In the genomic region with DNA sequence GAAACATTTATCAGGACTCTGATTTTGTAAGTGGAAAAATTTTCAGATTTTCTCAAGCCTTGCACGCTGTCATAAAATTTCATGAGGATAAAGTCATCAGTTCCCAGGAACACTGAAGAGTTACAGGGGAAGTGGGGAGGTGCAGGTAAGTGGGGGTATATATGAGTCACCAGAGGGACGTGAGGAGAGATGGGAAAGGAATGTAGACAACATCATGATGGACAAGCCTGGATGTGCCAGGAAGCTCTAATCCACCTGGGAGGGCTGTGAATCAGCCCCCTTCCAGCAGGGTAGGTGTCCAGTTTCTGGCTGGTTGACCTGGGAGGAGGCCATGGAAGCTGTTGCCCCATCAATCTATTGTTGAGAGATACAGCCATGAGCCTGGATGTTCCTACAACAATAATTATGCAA, we compare ENCODE assay signal across 16 cellular contexts.
A peak's percentile ranks its signal among the peaks of the same experiment; 100 is the strongest.
DNase-seq lines count a peak whose midpoint lies in the region; ATAC-seq and TF ChIP-seq lines count a peak whose summit lies in the region.
"Had no signal": no experiment of that assay in that cellular context is flagged by ENCODE, and none has a peak within 500 bp of the region (broad histone marks: within the 10 kb centered on the region; RNA-seq: fewer than 3 reads in every experiment).

No MANE protein-coding gene starts in this region.

- no peaks in the 10 kb centered on the region for H3K9me3 ChIP-seq in body of pancreas
- no peaks in the 10 kb centered on the region for H3K9me3 ChIP-seq in psoas muscle
- H3K9me3 ChIP-seq: adrenal gland had no signal

- no peaks in the 10 kb centered on the region for H3K36me3 Mint-ChIP-seq in stimulated activated memory B cell treated with anti-CD40 and anti-IgM and Interleukin-4, amounts not matched to agents 10 μg/mL and 1 μg/mL and 100 μg/mL, for 72 hours
- H3K36me3 Mint-ChIP-seq in activated T-helper 17 cell treated with anti-CD3 and anti-CD28 coated beads, Interleukin-2, amount 50 U/mL, for 72 hours (ENCODE audit: low read depth): no peaks in the 10 kb centered on the region

- H3K4me1 Mint-ChIP-seq in stimulated activated memory B cell treated with anti-CD40 and anti-IgM and Interleukin-4, amounts not matched to agents 10 μg/mL and 1 μg/mL and 100 μg/mL, for 72 hours: no peaks in the 10 kb centered on the region
- no peaks in the 10 kb centered on the region for H3K4me1 Mint-ChIP-seq in activated T-helper 17 cell treated with anti-CD3 and anti-CD28 coated beads, Interleukin-2, amount 50 U/mL, for 72 hours
- H3K4me1 Mint-ChIP-seq: activated CD4-positive, alpha-beta T cell treated with anti-CD3 and anti-CD28 coated beads, Interleukin-2, amount 10 ng/mL, durations not matched to agents 7 days and 5 days had no signal

- no peak overlapping the region for H3K27ac Mint-ChIP-seq in stimulated activated memory B cell treated with anti-CD40 and anti-IgM and Interleukin-4, amounts not matched to agents 10 μg/mL and 1 μg/mL and 100 μg/mL, for 72 hours
- H3K27ac Mint-ChIP-seq in activated T-helper 17 cell treated with anti-CD3 and anti-CD28 coated beads, Interleukin-2, amount 50 U/mL, for 72 hours: no peak overlapping the region
- H3K27ac Mint-ChIP-seq: activated CD4-positive, alpha-beta T cell treated with anti-CD3 and anti-CD28 coated beads, Interleukin-2, amount 10 ng/mL, durations not matched to agents 7 days and 5 days; dendritic cell treated with granulocyte-macrophage colony-stimulating factor and Interleukin-4, amounts not matched to agents 40 ng/mL and 50 ng/mL, for 4 days; T-helper 2 cell treated with Interferon-gamma antibody and Interleukin-4, amounts not matched to agents 5 μg/mL and 100 μg/mL, for 36 hours had no signal

- intact Hi-C loops in body of pancreas (cut with DNase I) (no loop called here), psoas muscle (cut with DNase I) (no loop called here)

- H3K36me3 ChIP-seq in body of pancreas (replicated peaks in 1 of 2; ENCODE audit: insufficient read depth in 1 of 2, low read depth in 2 of 2) (no peaks in the 10 kb centered on the region), psoas muscle (ENCODE audit: insufficient read depth in 1 of 2, low read depth in 1 of 2) (no peaks in the 10 kb centered on the region)
- H3K36me3 ChIP-seq: adrenal gland had no signal

- H3K4me1 ChIP-seq in body of pancreas: no peaks in the 10 kb centered on the region
- no peaks in the 10 kb centered on the region for H3K4me1 ChIP-seq in psoas muscle
- H3K4me1 ChIP-seq: adrenal gland had no signal

- H3K27me3 ChIP-seq in body of pancreas (no peaks in the 10 kb centered on the region), psoas muscle (ENCODE audit: insufficient read depth in 3 of 3, low read length in 2 of 3) (no peaks in the 10 kb centered on the region)
- H3K27me3 ChIP-seq: adrenal gland had no signal

- no peak for TF ChIP-seq POLR2A in body of pancreas (IDR thresholded peaks at IDR 0.05)

- H3K4me3 Mint-ChIP-seq in stimulated activated memory B cell treated with anti-CD40 and anti-IgM and Interleukin-4, amounts not matched to agents 10 μg/mL and 1 μg/mL and 100 μg/mL, for 72 hours: no peak overlapping the region
- H3K4me3 Mint-ChIP-seq in activated T-helper 17 cell treated with anti-CD3 and anti-CD28 coated beads, Interleukin-2, amount 50 U/mL, for 72 hours: no peak overlapping the region
- H3K4me3 Mint-ChIP-seq: activated CD4-positive, alpha-beta T cell treated with anti-CD3 and anti-CD28 coated beads, Interleukin-2, amount 10 ng/mL, durations not matched to agents 7 days and 5 days; dendritic cell treated with granulocyte-macrophage colony-stimulating factor and Interleukin-4, amounts not matched to agents 40 ng/mL and 50 ng/mL, for 4 days; T-helper 2 cell treated with Interferon-gamma antibody and Interleukin-4, amounts not matched to agents 5 μg/mL and 100 μg/mL, for 36 hours had no signal

- ATAC-seq in body of pancreas: peak; percentile 30
- ATAC-seq in stimulated activated memory B cell treated with anti-CD40 and anti-IgM and Interleukin-4, amounts not matched to agents 10 μg/mL and 1 μg/mL and 100 μg/mL, for 72 hours: no peak
- ATAC-seq in activated T-helper 17 cell treated with anti-CD3 and anti-CD28 coated beads, Interleukin-2, amount 50 U/mL, for 72 hours (replicated peaks): no peak
- no peak for ATAC-seq in activated CD4-positive, CD25-positive, alpha-beta regulatory T cell treated with anti-CD3 and anti-CD28 coated beads, Interleukin-2, amount 50 U/mL, for 24 hours
- no peak for ATAC-seq in psoas muscle
- ATAC-seq: Right ventricle myocardium inferior had no signal

- DNase-seq in AG10803 (ENCODE audit: low read depth) (peak; percentile 88), LHCN-M2 (ENCODE audit: low read depth) (peak; percentile 42), body of pancreas (no peak), kidney tubule cell (ENCODE audit: low spot score) (peak; percentile 100), psoas muscle (no peak)
- DNase-seq: activated CD4-positive, alpha-beta T cell treated with anti-CD3 and anti-CD28 coated beads, Interleukin-2, amount 10 ng/mL, durations not matched to agents 7 days and 5 days; adrenal gland; AML-193; NCI-H2029; NCI-H774 had no signal

- H3K27ac ChIP-seq in body of pancreas (no peak overlapping the region), psoas muscle (no peak overlapping the region)
- H3K27ac ChIP-seq: adrenal gland had no signal

- H3K27me3 Mint-ChIP-seq in stimulated activated memory B cell treated with anti-CD40 and anti-IgM and Interleukin-4, amounts not matched to agents 10 μg/mL and 1 μg/mL and 100 μg/mL, for 72 hours: no peaks in the 10 kb centered on the region
- H3K27me3 Mint-ChIP-seq in activated T-helper 17 cell treated with anti-CD3 and anti-CD28 coated beads, Interleukin-2, amount 50 U/mL, for 72 hours: peaks cover 8% of the 10 kb centered on the region
- H3K27me3 Mint-ChIP-seq: activated CD4-positive, alpha-beta T cell treated with anti-CD3 and anti-CD28 coated beads, Interleukin-2, amount 10 ng/mL, durations not matched to agents 7 days and 5 days had no signal

- H3K4me3 ChIP-seq in AG10803 (ENCODE audit: low read length) (no peak overlapping the region), body of pancreas (no peak overlapping the region), psoas muscle (no peak overlapping the region)
- H3K4me3 ChIP-seq: adrenal gland had no signal

- WGBS in body of pancreas, 2 donors: 49 to 69% methylated on average over 2 of the region's 2 CpGs
- 54 to 63% (median 56%) methylated on average over 2 of the region's 2 CpGs for WGBS in psoas muscle, 3 donors

- no peak for TF ChIP-seq CTCF in AG10803 (conservative IDR thresholded peaks at IDR 0.05; ENCODE audit: low read length)
- TF ChIP-seq CTCF in body of pancreas (IDR thresholded peaks at IDR 0.05): no peak
- TF ChIP-seq CTCF in psoas muscle (IDR thresholded peaks at IDR 0.05): no peak

- peaks cover 4% of the 10 kb centered on the region for H3K9me3 Mint-ChIP-seq in stimulated activated memory B cell treated with anti-CD40 and anti-IgM and Interleukin-4, amounts not matched to agents 10 μg/mL and 1 μg/mL and 100 μg/mL, for 72 hours
- H3K9me3 Mint-ChIP-seq in activated T-helper 17 cell treated with anti-CD3 and anti-CD28 coated beads, Interleukin-2, amount 50 U/mL, for 72 hours: no peaks in the 10 kb centered on the region
- H3K9me3 Mint-ChIP-seq: activated CD4-positive, alpha-beta T cell treated with anti-CD3 and anti-CD28 coated beads, Interleukin-2, amount 10 ng/mL, durations not matched to agents 7 days and 5 days; dendritic cell treated with granulocyte-macrophage colony-stimulating factor and Interleukin-4, amounts not matched to agents 40 ng/mL and 50 ng/mL, for 4 days; T-helper 2 cell treated with Interferon-gamma antibody and Interleukin-4, amounts not matched to agents 5 μg/mL and 100 μg/mL, for 36 hours had no signal

Comparison
In these comparisons a context has a peak if more than half of its experiments do, and no peak if none do; other contexts are left out.
1. DNase-seq: peak in AG10803 (single experiment), LHCN-M2 (single experiment) and kidney tubule cell (single experiment); none in body of pancreas (0 of 4) and psoas muscle (0 of 2).